1 cellular context compared by ENCODE assay signal in genomic region chr14:32330356-32331226, GRCh38.
TF ChIP-seq lines count a peak whose summit lies in the region.

No MANE protein-coding gene starts in this region.

TF ChIP-seq in H1, 55 proteins besides CTCF, POLR2A, EP300 and RAD21:
- no peak for TF ChIP-seq CTBP2 (IDR thresholded peaks at IDR 0.05; ENCODE audit: borderline replicate concordance, insufficient read depth, insufficient read length, low read length)
- TF ChIP-seq POLR2AphosphoS5 (IDR thresholded peaks at IDR 0.05; ENCODE audit: low read depth, low read length): no peak
TF ChIP-seq in H1: peak in this region for 0.
